1 cellular context compared by ENCODE assay signal in the genomic region with DNA sequence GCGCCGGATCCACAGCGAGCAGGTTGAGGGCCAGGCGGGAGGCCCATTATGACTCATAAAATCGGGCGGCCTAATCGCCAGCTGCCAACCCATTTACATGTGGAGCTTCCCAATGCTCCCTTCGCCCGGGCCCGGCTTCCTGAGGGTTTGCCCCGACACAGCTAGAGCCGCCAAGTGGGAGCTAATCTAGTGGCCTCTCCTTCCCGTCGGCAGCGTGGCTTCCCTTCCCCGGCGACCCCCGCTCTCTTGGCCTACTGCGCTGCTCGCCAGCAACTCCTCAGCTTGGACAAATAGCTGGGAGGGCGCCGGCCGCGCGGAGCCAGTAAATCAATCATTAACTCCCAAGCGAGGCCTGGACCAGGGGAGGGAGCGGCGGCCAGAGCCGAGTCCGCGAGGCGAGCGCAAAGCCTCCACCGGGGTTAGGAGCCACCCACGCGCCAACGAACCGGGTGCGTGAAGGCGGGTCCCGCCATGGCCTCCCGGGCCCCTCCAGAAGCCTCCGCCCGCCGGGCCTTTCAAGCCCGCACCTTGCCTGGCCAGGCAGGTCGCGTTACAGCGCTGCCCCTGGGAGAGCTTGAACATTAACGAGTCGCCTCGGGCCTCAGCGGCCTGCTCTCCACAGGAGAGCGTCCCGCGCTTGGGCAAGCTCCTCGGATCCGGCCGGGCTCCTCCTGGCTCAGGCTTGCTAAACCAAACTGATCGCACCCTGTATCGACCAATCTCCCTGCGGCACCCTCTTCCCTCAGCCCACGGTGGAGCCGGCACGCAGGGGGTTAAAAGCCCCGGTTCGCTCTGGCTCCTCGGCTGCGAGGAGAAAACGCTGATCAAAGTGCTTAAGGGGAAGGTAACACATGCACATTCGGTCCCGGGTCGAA.
TF ChIP-seq lines count a peak whose summit lies in the region.

No MANE protein-coding gene starts in this region.

TF ChIP-seq in SK-N-SH treated with all-trans-retinoic acid at 6 μM for 48 hours, 23 proteins besides CTCF, POLR2A, EP300 and RAD21 (continued from another document):
- TF ChIP-seq CSRNP3 (CRISPR knock-in tag; IDR thresholded peaks at IDR 0.05) (no peak), CSDC2 (CRISPR knock-in tag; IDR thresholded peaks at IDR 0.05) (no peak), ZNF565 (CRISPR knock-in tag; conservative IDR thresholded peaks at IDR 0.05; ENCODE audit: low read depth) (no peak), PPARA (CRISPR knock-in tag; IDR thresholded peaks at IDR 0.05; ENCODE audit: borderline replicate concordance) (no peak), GLIS3 (CRISPR knock-in tag; IDR thresholded peaks at IDR 0.05) (no peak)
